ENCODE assay signal across 1 cellular context in genomic region chr18:21109936-21110666, GRCh38.
TF ChIP-seq lines count a peak whose summit lies in the region.

No MANE protein-coding gene starts in this region.

TF ChIP-seq in HEK293, 187 proteins besides CTCF, POLR2A, EP300 and RAD21 (continued from another document):
- no peak for TF ChIP-seq PRDM2 (tag by site-specific recombination; IDR thresholded peaks at IDR 0.05; ENCODE audit: borderline replicate concordance)
- no peak for TF ChIP-seq EGR2 (tag by site-specific recombination; IDR thresholded peaks at IDR 0.05; ENCODE audit: low read depth)
- no peak for TF ChIP-seq ZBTB10 (tag by site-specific recombination; IDR thresholded peaks at IDR 0.05)
- TF ChIP-seq SP7 (tag by site-specific recombination; IDR thresholded peaks at IDR 0.05): 0 out of 2 replicates have a peak, but pooled peaks have one; percentile 15
- TF ChIP-seq PRDM4 (tag by site-specific recombination; IDR thresholded peaks at IDR 0.05): no peak
- no peak for TF ChIP-seq OVOL3 (tag by site-specific recombination; IDR thresholded peaks at IDR 0.05)
- TF ChIP-seq YY2 (tag by site-specific recombination; IDR thresholded peaks at IDR 0.05): no peak
- TF ChIP-seq ZNF302 (tag by site-specific recombination; IDR thresholded peaks at IDR 0.05; ENCODE audit: low read depth): no peak
- TF ChIP-seq PRDM6 (tag by site-specific recombination; IDR thresholded peaks at IDR 0.05): peak; percentile 74
- TF ChIP-seq ZNF274 (IDR thresholded peaks at IDR 0.05; ENCODE audit: low read length): no peak
- TF ChIP-seq ZNF274 (tag by site-specific recombination; IDR thresholded peaks at IDR 0.05; ENCODE audit: borderline replicate concordance): no peak
- no peak for TF ChIP-seq ATF2 (tag by site-specific recombination; IDR thresholded peaks at IDR 0.05; ENCODE audit: low read depth)
- no peak for TF ChIP-seq PRDM10 (tag by site-specific recombination; IDR thresholded peaks at IDR 0.05)
- TF ChIP-seq ZNF266 (tag by site-specific recombination; IDR thresholded peaks at IDR 0.05; ENCODE audit: low read depth): no peak
- no peak for TF ChIP-seq ZNF37A (tag by site-specific recombination; IDR thresholded peaks at IDR 0.05)
- no peak for TF ChIP-seq ZNF571 (tag by site-specific recombination; IDR thresholded peaks at IDR 0.05)
- no peak for TF ChIP-seq ZNF549 (tag by site-specific recombination; IDR thresholded peaks at IDR 0.05)
- no peak for TF ChIP-seq ZNF501 (tag by site-specific recombination; IDR thresholded peaks at IDR 0.05)
- no peak for TF ChIP-seq ZNF664 (tag by site-specific recombination; IDR thresholded peaks at IDR 0.05)
- TF ChIP-seq FEZF1 (tag by site-specific recombination; IDR thresholded peaks at IDR 0.05): peak; percentile 87
- peak; percentile 75 for TF ChIP-seq ZNF629 (tag by site-specific recombination; IDR thresholded peaks at IDR 0.05)
- peak; percentile 88 for TF ChIP-seq ZNF792 (tag by site-specific recombination; IDR thresholded peaks at IDR 0.05)
- TF ChIP-seq ZNF830 (tag by site-specific recombination; IDR thresholded peaks at IDR 0.05; ENCODE audit: low read depth): no peak
- no peak for TF ChIP-seq ZBTB48 (tag by site-specific recombination; IDR thresholded peaks at IDR 0.05)
- no peak for TF ChIP-seq KLF16 (tag by site-specific recombination; IDR thresholded peaks at IDR 0.05)
- no peak for TF ChIP-seq ZNF747 (tag by site-specific recombination; IDR thresholded peaks at IDR 0.05)
- no peak for TF ChIP-seq ZFP41 (tag by site-specific recombination; IDR thresholded peaks at IDR 0.05; ENCODE audit: borderline replicate concordance)
